24 cellular contexts compared by ENCODE assay signal in genomic region chr10:49282879-49283321, GRCh38. TPM values are rescaled to one million over a fixed set of nuclear protein-coding genes. Genes with fewer than 3 reads are reported as not detected.
DNase-seq lines count a peak whose midpoint lies in the region; ATAC-seq and TF ChIP-seq lines count a peak whose summit lies in the region.
"Had no signal": no experiment of that assay in that cellular context is flagged by ENCODE, and none has a peak within 500 bp of the region (broad histone marks: within the 10 kb centered on the region; RNA-seq: fewer than 3 reads in every experiment).

No MANE protein-coding gene starts in this region.

- H3K27ac ChIP-seq in mammary epithelial cell (ENCODE audit: insufficient read depth, low read depth, low read length), result no peak overlapping the region
- peak overlapping the region in 1 of 2 donors; percentile 18 for H3K27ac ChIP-seq in left lung
- H3K27ac ChIP-seq in upper lobe of right lung, result no peak overlapping the region
- H3K27ac ChIP-seq: C4-2B, dorsolateral prefrontal cortex, esophagus muscularis mucosa, lower lobe of right lung, RWPE1, upper lobe of left lung had no signal

- in situ Hi-C loops in mammary epithelial cell (cut with MboI; ENCODE audit: low sequenced_read_pairs in 2 of 2), result no loop called here

- BruUV-seq in MCF 10A (replicated peaks; lab: Mats Ljungman, UMichigan) (no TSS peak), mammary epithelial cell (replicated peaks; lab: Mats Ljungman, UMichigan) (no TSS peak)

- H3K4me3 Mint-ChIP-seq in MCF 10A (ENCODE audit: unreplicated experiment), result no peak overlapping the region
- H3K4me3 Mint-ChIP-seq in dendritic cell treated with granulocyte-macrophage colony-stimulating factor and Interleukin-4, amounts not matched to agents 40 ng/mL and 50 ng/mL, for 4 days, result no peak overlapping the region
- H3K4me3 Mint-ChIP-seq in activated CD4-positive, alpha-beta memory T cell treated with anti-CD3 and anti-CD28 coated beads, Interleukin-2, amount 10 ng/mL, durations not matched to agents 7 days and 5 days, result no peak overlapping the region
- H3K4me3 Mint-ChIP-seq: naive thymus-derived CD8-positive, alpha-beta T cell; stimulated activated naive CD8-positive, alpha-beta T cell treated with anti-CD3 and anti-CD28 coated beads, Interleukin-15, Interleukin-2, amounts not matched to agents 100 ng/mL and 50 ng/mL, for 24 hours; T-helper 1 cell treated with Interleukin-12 subunit alpha and Interleukin-12 subunit beta and Interleukin-4 antibody, amounts not matched to agents 30 μg/mL and 1 μg/mL, for 36 hours had no signal

- no peaks in the 10 kb centered on the region for H3K36me3 Mint-ChIP-seq in MCF 10A (ENCODE audit: insufficient read depth, unreplicated experiment)
- H3K36me3 Mint-ChIP-seq in dendritic cell treated with granulocyte-macrophage colony-stimulating factor and Interleukin-4, amounts not matched to agents 40 ng/mL and 50 ng/mL, for 4 days (ENCODE audit: low read depth), result no peaks in the 10 kb centered on the region
- H3K36me3 Mint-ChIP-seq in activated CD4-positive, alpha-beta memory T cell treated with anti-CD3 and anti-CD28 coated beads, Interleukin-2, amount 10 ng/mL, durations not matched to agents 7 days and 5 days (ENCODE audit: low read depth), result no peaks in the 10 kb centered on the region
- H3K36me3 Mint-ChIP-seq: naive thymus-derived CD8-positive, alpha-beta T cell had no signal

- DNase-seq in MCF 10A (ENCODE audit: unreplicated experiment) (peak; percentile 4), mammary epithelial cell (no peak), left lung (peak in 1 of 2 donors; percentile 32), upper lobe of right lung (peak; percentile 57), occipital lobe (lab: John Stamatoyannopoulos, UW) (no peak), NCI-H2081 (lab: John Stamatoyannopoulos, UW) (no peak)
- DNase-seq in activated CD4-positive, alpha-beta memory T cell treated with anti-CD3 and anti-CD28 coated beads, Interleukin-2, amount 10 ng/mL, durations not matched to agents 7 days and 5 days, result no peak
- DNase-seq: ACHN; activated effector memory CD4-positive, alpha-beta T cell treated with Interleukin-2 at 50 U/mL for 16 hours; DMS53; lower lobe of right lung; naive thymus-derived CD8-positive, alpha-beta T cell; NCI-H146; upper lobe of left lung had no signal

- dilution Hi-C loops in mammary epithelial cell (cut with HindIII; ENCODE audit: low sequenced_read_pairs), result no loop called here

- no peak overlapping the region for H2AFZ ChIP-seq in mammary epithelial cell (ENCODE audit: low read depth, low read length)

- H3K27ac Mint-ChIP-seq in MCF 10A (ENCODE audit: low read depth, unreplicated experiment), result no peak overlapping the region
- peak overlapping the region; percentile 58 for H3K27ac Mint-ChIP-seq in dendritic cell treated with granulocyte-macrophage colony-stimulating factor and Interleukin-4, amounts not matched to agents 40 ng/mL and 50 ng/mL, for 4 days
- no peak overlapping the region for H3K27ac Mint-ChIP-seq in activated CD4-positive, alpha-beta memory T cell treated with anti-CD3 and anti-CD28 coated beads, Interleukin-2, amount 10 ng/mL, durations not matched to agents 7 days and 5 days
- H3K27ac Mint-ChIP-seq: stimulated activated naive CD8-positive, alpha-beta T cell treated with anti-CD3 and anti-CD28 coated beads, Interleukin-15, Interleukin-2, amounts not matched to agents 100 ng/mL and 50 ng/mL, for 24 hours; T-helper 1 cell treated with Interleukin-12 subunit alpha and Interleukin-12 subunit beta and Interleukin-4 antibody, amounts not matched to agents 30 μg/mL and 1 μg/mL, for 36 hours had no signal

- H3K9me3 ChIP-seq in mammary epithelial cell (replicated peaks; ENCODE audit: insufficient read depth, low read length) (no peaks in the 10 kb centered on the region), left lung (no peaks in the 10 kb centered on the region), upper lobe of right lung (no peaks in the 10 kb centered on the region)
- H3K9me3 ChIP-seq: esophagus muscularis mucosa, lower lobe of right lung, upper lobe of left lung had no signal

- no peaks in the 10 kb centered on the region for H3K27me3 ChIP-seq in mammary epithelial cell (ENCODE audit: insufficient read depth, low read length)
- no peaks in the 10 kb centered on the region for H3K27me3 ChIP-seq in left lung
- no peaks in the 10 kb centered on the region for H3K27me3 ChIP-seq in upper lobe of right lung
- H3K27me3 ChIP-seq: upper lobe of left lung had no signal

- CTCF ChIA-PET in MCF 10A (lab: Yijun Ruan, JAX), result no interaction called here
- CTCF ChIA-PET in mammary epithelial cell (lab: Charles Lee; ENCODE audit: low non-redundant PET), result no interaction called here
- CTCF ChIA-PET in activated CD4-positive, alpha-beta memory T cell treated with anti-CD3 and anti-CD28 coated beads, Interleukin-2, amount 10 ng/mL, durations not matched to agents 7 days and 5 days (lab: Charles Lee), result no interaction called here

- no peaks in the 10 kb centered on the region for H3K79me2 ChIP-seq in mammary epithelial cell (ENCODE audit: insufficient read depth, low read length)

- no peaks in the 10 kb centered on the region for H3K9me3 Mint-ChIP-seq in MCF 10A (ENCODE audit: unreplicated experiment)
- H3K9me3 Mint-ChIP-seq in dendritic cell treated with granulocyte-macrophage colony-stimulating factor and Interleukin-4, amounts not matched to agents 40 ng/mL and 50 ng/mL, for 4 days, result peaks cover 8% of the 10 kb centered on the region
- no peaks in the 10 kb centered on the region for H3K9me3 Mint-ChIP-seq in activated CD4-positive, alpha-beta memory T cell treated with anti-CD3 and anti-CD28 coated beads, Interleukin-2, amount 10 ng/mL, durations not matched to agents 7 days and 5 days
- H3K9me3 Mint-ChIP-seq: naive thymus-derived CD8-positive, alpha-beta T cell; stimulated activated naive CD8-positive, alpha-beta T cell treated with anti-CD3 and anti-CD28 coated beads, Interleukin-15, Interleukin-2, amounts not matched to agents 100 ng/mL and 50 ng/mL, for 24 hours; T-helper 1 cell treated with Interleukin-12 subunit alpha and Interleukin-12 subunit beta and Interleukin-4 antibody, amounts not matched to agents 30 μg/mL and 1 μg/mL, for 36 hours had no signal

- no peak overlapping the region for H3K9ac ChIP-seq in mammary epithelial cell (ENCODE audit: insufficient read depth, low read length)

- no peaks in the 10 kb centered on the region for H3K4me1 Mint-ChIP-seq in MCF 10A (ENCODE audit: insufficient read depth, unreplicated experiment)
- H3K4me1 Mint-ChIP-seq in dendritic cell treated with granulocyte-macrophage colony-stimulating factor and Interleukin-4, amounts not matched to agents 40 ng/mL and 50 ng/mL, for 4 days (ENCODE audit: low read depth), result peaks cover 76% of the 10 kb centered on the region
- H3K4me1 Mint-ChIP-seq in activated CD4-positive, alpha-beta memory T cell treated with anti-CD3 and anti-CD28 coated beads, Interleukin-2, amount 10 ng/mL, durations not matched to agents 7 days and 5 days, result peaks cover 18% of the 10 kb centered on the region

- no peak overlapping the region for H3K4me2 ChIP-seq in mammary epithelial cell (ENCODE audit: insufficient read depth, low read depth, low read length)

- TF ChIP-seq CTCF in MCF 10A (IDR thresholded peaks at IDR 0.05; ENCODE audit: unreplicated experiment) (no peak), mammary epithelial cell (conservative IDR thresholded peaks at IDR 0.05 in 1 of 2, IDR thresholded peaks at IDR 0.05 in 1 of 2; ENCODE audit: extremely low read depth in 1 of 2, insufficient read depth in 1 of 2, low read depth in 1 of 2, low read length in 2 of 2) (no peak), left lung (IDR thresholded peaks at IDR 0.05) (no peak), upper lobe of right lung (IDR thresholded peaks at IDR 0.05) (no peak)

- no peak overlapping the region for H3K4me3 ChIP-seq in mammary epithelial cell (replicated peaks in 1 of 3; ENCODE audit: insufficient read depth in 1 of 3, low read depth in 2 of 3, low read length in 3 of 3)
- no peak overlapping the region for H3K4me3 ChIP-seq in left lung
- H3K4me3 ChIP-seq in upper lobe of right lung, result no peak overlapping the region
- H3K4me3 ChIP-seq: dorsolateral prefrontal cortex, esophagus muscularis mucosa, lower lobe of right lung, upper lobe of left lung had no signal

- H3K36me3 ChIP-seq in mammary epithelial cell (ENCODE audit: insufficient read depth, low read length), result no peaks in the 10 kb centered on the region
- H3K36me3 ChIP-seq in left lung, result no peaks in the 10 kb centered on the region
- H3K36me3 ChIP-seq in upper lobe of right lung, result no peaks in the 10 kb centered on the region
- H3K36me3 ChIP-seq: esophagus muscularis mucosa, lower lobe of right lung, upper lobe of left lung had no signal

- 33% methylated on average over 3 of the region's 12 CpGs for WGBS in mammary epithelial cell (ENCODE audit: low coverage, missing lambda C conversion rate)

- no peaks in the 10 kb centered on the region for H4K20me1 ChIP-seq in mammary epithelial cell (ENCODE audit: insufficient read depth, low read length)

- intact Hi-C loops in MCF 10A (cut with micrococcal nuclease) (no loop called here), mammary epithelial cell (cut with micrococcal nuclease) (no loop called here), left lung (cut with DNase I) (no loop called here), upper lobe of right lung (cut with DNase I) (no loop called here)
- intact Hi-C loops in dendritic cell treated with granulocyte-macrophage colony-stimulating factor and Interleukin-4, amounts not matched to agents 40 ng/mL and 50 ng/mL, for 4 days (cut with micrococcal nuclease), result loop anchor here (5.0 kb wide), 1 partner anchor 96 kb away; the partner anchor contains the start of gene TMEM273

- POLR2A ChIA-PET in MCF 10A (lab: Yijun Ruan, JAX), result no interaction called here
- POLR2A ChIA-PET in activated CD4-positive, alpha-beta memory T cell treated with anti-CD3 and anti-CD28 coated beads, Interleukin-2, amount 10 ng/mL, durations not matched to agents 7 days and 5 days (lab: Charles Lee), result no interaction called here

- H3K4me1 ChIP-seq in mammary epithelial cell (ENCODE audit: insufficient read depth, low read length), result no peaks in the 10 kb centered on the region
- H3K4me1 ChIP-seq in left lung, result peaks cover 0 to 46% of the 10 kb centered on the region in 2 donors
- no peaks in the 10 kb centered on the region for H3K4me1 ChIP-seq in upper lobe of right lung
- H3K4me1 ChIP-seq: upper lobe of left lung had no signal

- ATAC-seq in left lung (peak; percentile 34), upper lobe of right lung (peak; percentile 16)
- ATAC-seq: naive thymus-derived CD8-positive, alpha-beta T cell had no signal

- peaks cover 19% of the 10 kb centered on the region for H3K27me3 Mint-ChIP-seq in MCF 10A (ENCODE audit: insufficient read depth, unreplicated experiment)
- peaks cover 4% of the 10 kb centered on the region for H3K27me3 Mint-ChIP-seq in dendritic cell treated with granulocyte-macrophage colony-stimulating factor and Interleukin-4, amounts not matched to agents 40 ng/mL and 50 ng/mL, for 4 days
- H3K27me3 Mint-ChIP-seq in activated CD4-positive, alpha-beta memory T cell treated with anti-CD3 and anti-CD28 coated beads, Interleukin-2, amount 10 ng/mL, durations not matched to agents 7 days and 5 days, result peaks cover 4% of the 10 kb centered on the region

RNA-seq across cellular contexts. Expression of gene C10orf71, which starts 16.1 kb away (rescaled TPM):
- total RNA-seq in MCF 10A (2022) (not detected in 2 replicates), mammary epithelial cell (not detected), left lung (not detected), upper lobe of right lung (not detected), occipital lobe (not detected)
- not detected for polyA plus RNA-seq in mammary epithelial cell
- not detected for polyA minus RNA-seq in mammary epithelial cell
- total RNA-seq in activated CD4-positive, alpha-beta memory T cell treated with anti-CD3 and anti-CD28 coated beads, Interleukin-2, amount 10 ng/mL, durations not matched to agents 7 days and 5 days, result not detected
- total RNA-seq: bronchial epithelial cell; glomerular endothelial cell; lower lobe of right lung; naive thymus-derived CD8-positive, alpha-beta T cell; renal cortical epithelial cell; upper lobe of left lung had no signal
- polyA plus RNA-seq: naive thymus-derived CD8-positive, alpha-beta T cell had no signal

Comparison
In these comparisons a context has a peak if more than half of its experiments do, and no peak if none do; other contexts are left out.
1. DNase-seq: peak in MCF 10A (single experiment) and upper lobe of right lung (single experiment); none in mammary epithelial cell (single experiment), occipital lobe (single experiment), NCI-H2081 (0 of 2) and activated CD4-positive, alpha-beta memory T cell treated with anti-CD3 and anti-CD28 coated beads, Interleukin-2, amount 10 ng/mL, durations not matched to agents 7 days and 5 days (single experiment).